1 cellular context compared by ENCODE assay signal in the genomic region with DNA sequence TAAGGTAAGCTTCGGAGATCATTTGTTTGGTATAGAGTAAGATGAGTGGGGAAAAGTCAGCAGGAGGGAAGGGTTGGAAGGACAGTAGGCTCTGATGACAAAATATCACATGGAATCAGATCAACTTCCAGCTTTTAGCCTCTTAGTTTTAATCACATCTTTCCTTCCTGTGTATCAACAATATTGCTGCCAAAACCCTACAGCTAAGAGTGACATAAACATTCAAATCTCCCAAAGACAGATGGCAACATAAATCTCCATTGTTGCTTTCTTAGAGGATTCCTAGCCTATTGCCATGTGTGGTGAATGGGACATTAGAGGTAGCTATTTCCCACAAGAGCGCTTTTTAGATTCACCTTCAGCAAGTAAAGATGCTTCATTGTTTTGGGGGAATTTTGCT.
TF ChIP-seq lines count a peak whose summit lies in the region.

No MANE protein-coding gene starts in this region.

TF ChIP-seq in endothelial cell of umbilical vein, 7 proteins besides CTCF, POLR2A, EP300 and RAD21:
- TF ChIP-seq EZH2 (IDR thresholded peaks at IDR 0.05; ENCODE audit: borderline replicate concordance, low read depth, low read length, severe bottlenecking): no peak
